In genomic region chr18:48106498-48106897, GRCh38 we compare ENCODE assay signal across 23 cellular contexts.
DNase-seq lines count a peak whose midpoint lies in the region; ATAC-seq and TF ChIP-seq lines count a peak whose summit lies in the region.
"Had no signal": no experiment of that assay in that cellular context is flagged by ENCODE, and none has a peak within 500 bp of the region (broad histone marks: within the 10 kb centered on the region; RNA-seq: fewer than 3 reads in every experiment).

No MANE protein-coding gene starts in this region.

- H3K27me3 ChIP-seq in breast epithelium = no peaks in the 10 kb centered on the region
- no peaks in the 10 kb centered on the region for H3K27me3 ChIP-seq in naive thymus-derived CD4-positive, alpha-beta T cell (ENCODE audit: control insufficient read depth in 2 of 2, insufficient read depth in 2 of 2, low read length in 2 of 2)
- H3K27me3 ChIP-seq: BE2C had no signal

- TF ChIP-seq CTCF in breast epithelium (IDR thresholded peaks at IDR 0.05) (no peak), MCF 10A (IDR thresholded peaks at IDR 0.05; ENCODE audit: unreplicated experiment) (no peak), VCaP (conservative IDR thresholded peaks at IDR 0.05) (no peak), nephron (IDR thresholded peaks at IDR 0.05; ENCODE audit: unreplicated experiment in 3 of 3) (no peak)

- no TSS peak for BruUV-seq in MCF 10A (replicated peaks; lab: Mats Ljungman, UMichigan)

- H3K9me3 Mint-ChIP-seq in MCF 10A (ENCODE audit: unreplicated experiment) = no peaks in the 10 kb centered on the region
- no peaks in the 10 kb centered on the region for H3K9me3 Mint-ChIP-seq in nephron
- no peaks in the 10 kb centered on the region for H3K9me3 Mint-ChIP-seq in naive thymus-derived CD4-positive, alpha-beta T cell
- H3K9me3 Mint-ChIP-seq: HFFc6 had no signal

- no peaks in the 10 kb centered on the region for H3K9me3 ChIP-seq in breast epithelium
- H3K9me3 ChIP-seq in naive thymus-derived CD4-positive, alpha-beta T cell (ENCODE audit: control insufficient read depth in 2 of 3, low read length in 3 of 3) = no peaks in the 10 kb centered on the region
- H3K9me3 ChIP-seq: BE2C had no signal

- H3K4me1 ChIP-seq in breast epithelium = no peaks in the 10 kb centered on the region
- no peaks in the 10 kb centered on the region for H3K4me1 ChIP-seq in naive thymus-derived CD4-positive, alpha-beta T cell (ENCODE audit: control insufficient read depth in 2 of 2, insufficient read depth in 2 of 2, low read length in 2 of 2)
- H3K4me1 ChIP-seq: BE2C had no signal

- H3K36me3 ChIP-seq in breast epithelium = no peaks in the 10 kb centered on the region
- H3K36me3 ChIP-seq in naive thymus-derived CD4-positive, alpha-beta T cell (ENCODE audit: control insufficient read depth in 2 of 3, insufficient read depth in 3 of 3, low read length in 3 of 3) = no peaks in the 10 kb centered on the region
- H3K36me3 ChIP-seq: BE2C had no signal

- POLR2A ChIA-PET in MCF 10A (lab: Yijun Ruan, JAX) = interaction anchor here (0.6 kb wide), 1 partner anchor 10 kb away, joined by 5 read pairs; no protein-coding TSS in a partner anchor
- POLR2A ChIA-PET in naive thymus-derived CD4-positive, alpha-beta T cell (lab: Charles Lee) = no interaction called here

- H3K4me3 ChIP-seq in breast epithelium = no peak overlapping the region
- no peak overlapping the region for H3K4me3 ChIP-seq in naive thymus-derived CD4-positive, alpha-beta T cell (ENCODE audit: low read length)
- H3K4me3 ChIP-seq: GM12878, K562, SK-N-MC had no signal

- H3K4me3 Mint-ChIP-seq in MCF 10A (ENCODE audit: unreplicated experiment) (no peak overlapping the region), nephron (peak overlapping the region in 1 of 3 experiments; percentile 0)
- H3K4me3 Mint-ChIP-seq in naive thymus-derived CD4-positive, alpha-beta T cell = no peak overlapping the region
- H3K4me3 Mint-ChIP-seq: CD4-positive, CD25-positive, alpha-beta regulatory T cell; HFFc6 had no signal

- H3K27ac ChIP-seq in breast epithelium (peak overlapping the region; percentile 25 to 84), VCaP (peak overlapping the region; percentile 57; the same call in 1 of the 2 replicates)
- H3K27ac ChIP-seq in naive thymus-derived CD4-positive, alpha-beta T cell (ENCODE audit: low read depth, low read length) = no peak overlapping the region
- H3K27ac ChIP-seq: 22Rv1, SK-N-MC had no signal

- peaks cover 6% of the 10 kb centered on the region for H3K4me1 Mint-ChIP-seq in MCF 10A (ENCODE audit: insufficient read depth, unreplicated experiment)
- peaks cover 44% of the 10 kb centered on the region for H3K4me1 Mint-ChIP-seq in nephron
- peaks cover 0 to 4% (median 0%) of the 10 kb centered on the region in 7 donors for H3K4me1 Mint-ChIP-seq in naive thymus-derived CD4-positive, alpha-beta T cell
- H3K4me1 Mint-ChIP-seq: CD4-positive, CD25-positive, alpha-beta regulatory T cell had no signal

- no peak for DNase-seq in breast epithelium (ENCODE audit: low spot score in 2 of 2)
- no peak for DNase-seq in MCF 10A (ENCODE audit: unreplicated experiment)
- no peak for DNase-seq in naive thymus-derived CD4-positive, alpha-beta T cell
- no peak for DNase-seq in anterior cingulate cortex (lab: John Stamatoyannopoulos, UW)
- DNase-seq in T-helper 1 cell = no peak
- DNase-seq: ACHN; BE2C; CD4-positive, CD25-positive, alpha-beta regulatory T cell; HFFc6; Kasumi-1; MV-4-11; NCI-H1105; NCI-H1436 treated with DMSO at 0.1 percent for 48 hours; NCI-H524; NCI-H774; SIG-M5 had no signal

- TF ChIP-seq POLR2A in breast epithelium (IDR thresholded peaks at IDR 0.05) = no peak

- intact Hi-C loops in breast epithelium (cut with DNase I; ENCODE audit: low total_unique reads) (no loop called here), MCF 10A (cut with micrococcal nuclease) (loop anchor here (10.0 kb wide), 1 partner anchor 72 kb away; no protein-coding TSS in a partner anchor)
- intact Hi-C loops in naive thymus-derived CD4-positive, alpha-beta T cell (cut with micrococcal nuclease) = no loop called here

- no peak overlapping the region for H3K27ac Mint-ChIP-seq in MCF 10A (ENCODE audit: low read depth, unreplicated experiment)
- peak overlapping the region; percentile 52 to 90 (median 78) for H3K27ac Mint-ChIP-seq in nephron
- H3K27ac Mint-ChIP-seq in naive thymus-derived CD4-positive, alpha-beta T cell = no peak overlapping the region
- H3K27ac Mint-ChIP-seq: CD4-positive, CD25-positive, alpha-beta regulatory T cell; HFFc6 had no signal

- H3K36me3 Mint-ChIP-seq in MCF 10A (ENCODE audit: insufficient read depth, unreplicated experiment) = no peaks in the 10 kb centered on the region
- H3K36me3 Mint-ChIP-seq in nephron (ENCODE audit: low read depth) = no peaks in the 10 kb centered on the region
- H3K36me3 Mint-ChIP-seq in naive thymus-derived CD4-positive, alpha-beta T cell = no peaks in the 10 kb centered on the region
- H3K36me3 Mint-ChIP-seq: CD4-positive, CD25-positive, alpha-beta regulatory T cell had no signal

- CTCF ChIA-PET in MCF 10A (lab: Yijun Ruan, JAX) = interaction anchor here (0.6 kb wide), 1 partner anchor 26 kb away, joined by 3 read pairs; no protein-coding TSS in a partner anchor
- CTCF ChIA-PET in naive thymus-derived CD4-positive, alpha-beta T cell (lab: Charles Lee) = no interaction called here

- no peak for ATAC-seq in naive thymus-derived CD4-positive, alpha-beta T cell
- no peak for ATAC-seq in GM21381 (IDR thresholded peaks at IDR 0.05; ENCODE audit: unreplicated experiment)
- ATAC-seq: GM12878, K562 had no signal

- H3K27me3 Mint-ChIP-seq in MCF 10A (ENCODE audit: insufficient read depth, unreplicated experiment) (peaks cover 41% of the 10 kb centered on the region), nephron (ENCODE audit: low read depth) (peaks cover 9% of the 10 kb centered on the region)
- H3K27me3 Mint-ChIP-seq in naive thymus-derived CD4-positive, alpha-beta T cell = peaks cover 7 to 48% (median 38%) of the 10 kb centered on the region in 5 donors

Comparison
In these comparisons a context has a peak if more than half of its experiments do, and no peak if none do; other contexts are left out.
1. H3K27ac Mint-ChIP-seq: peak in nephron (3 of 3); none in MCF 10A (single experiment) and naive thymus-derived CD4-positive, alpha-beta T cell (0 of 9).